In the genomic region with DNA sequence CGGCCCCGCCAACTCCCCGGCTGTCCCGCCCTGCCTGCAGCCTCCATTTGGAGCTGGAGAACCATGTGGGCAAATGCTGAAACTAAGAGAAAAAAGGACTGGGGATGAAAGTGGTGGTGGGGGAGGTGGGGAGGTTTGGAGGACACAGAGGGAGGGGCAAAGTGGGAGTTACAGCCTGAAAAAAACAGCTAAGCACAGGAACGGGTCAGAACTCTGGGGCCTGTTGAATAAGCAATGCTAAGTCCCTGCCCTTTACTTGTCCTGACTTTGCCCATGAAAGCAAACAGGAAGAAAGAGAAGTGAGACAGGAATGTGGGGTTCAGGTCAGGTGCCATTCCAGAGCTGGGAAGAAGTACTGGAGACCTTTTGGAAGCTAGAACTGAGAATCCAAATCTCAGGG, we compare ENCODE assay signal across 1 cellular context.
TF ChIP-seq lines count a peak whose summit lies in the region.

No MANE protein-coding gene starts in this region.

TF ChIP-seq in GM23338, 12 proteins besides CTCF, POLR2A, EP300 and RAD21 (continued from another document):
- TF ChIP-seq ZNF114 (CRISPR knock-in tag; IDR thresholded peaks at IDR 0.05) (no peak), JUNB (IDR thresholded peaks at IDR 0.05; ENCODE audit: unreplicated experiment) (no peak)
